Comparison of ENCODE assay signal across 8 cellular contexts in genomic region chr11:34438529-34439507, GRCh38. TPM values are rescaled to one million over a fixed set of nuclear protein-coding genes. Genes with fewer than 3 reads are reported as not detected.
DNase-seq lines count a peak whose midpoint lies in the region; ATAC-seq and TF ChIP-seq lines count a peak whose summit lies in the region.

CAT (plus strand) TSS chr11:34438934; CDS start chr11:34439014, 80 bp downstream.

- DNase-seq in DND-41 (peak; percentile 98), GM23248 (peak; percentile 99), Kasumi-1 (lab: John Stamatoyannopoulos, UW) (peak; percentile 96 to 98), RPMI8226 (peak; percentile 93), fibroblast of gingiva (ENCODE audit: low read depth) (peak; percentile 98), nephron progenitor cell (peak; percentile 84)
- peak; percentile 97 for DNase-seq in activated T-helper 1 cell treated with anti-CD3 and anti-CD28 coated beads, Interleukin-12 subunit alpha, Interleukin-12 subunit beta, Interleukin-2, Interleukin-4 antibody, amounts not matched to agents 30 ng/mL and 10 ng/mL and 1 ng/mL, durations not matched to agents 14 hours and 24 hours and 36 hours (ENCODE audit: low spot score)

- peaks cover 25% of the 10 kb centered on the region for H3K79me2 ChIP-seq in DND-41 (ENCODE audit: insufficient read depth, low read length)
- H3K79me2 ChIP-seq in GM23248 (ENCODE audit: insufficient read depth), result peaks cover 54% of the 10 kb centered on the region

- H3K9ac ChIP-seq in DND-41 (ENCODE audit: low read depth, low read length) (peak within 1 kb of the TSS; percentile 66), GM23248 (peak within 1 kb of the TSS; percentile 87), stomach smooth muscle (ENCODE audit: low read length in 2 of 2) (peak within 1 kb of the TSS; percentile 83 to 85)

- H3K4me2 ChIP-seq in DND-41 (ENCODE audit: insufficient read depth, low read length) (peak within 1 kb of the TSS; percentile 91), GM23248 (ENCODE audit: unreplicated experiment) (peak within 1 kb of the TSS; percentile 91)

- H3K4me1 ChIP-seq in DND-41 (ENCODE audit: insufficient read depth, low read length) (peaks cover 27% of the 10 kb centered on the region), GM23248 (ENCODE audit: insufficient read depth) (peaks cover 15% of the 10 kb centered on the region; the same call in 1 of the 2 replicates), stomach smooth muscle (ENCODE audit: control insufficient read depth, insufficient read depth, low read length) (peaks cover 11% of the 10 kb centered on the region)

- H4K20me1 ChIP-seq in DND-41 (ENCODE audit: insufficient read depth, low read length) (no peaks in the 10 kb centered on the region), GM23248 (ENCODE audit: insufficient read depth) (no peaks in the 10 kb centered on the region)

- H3K36me3 ChIP-seq in DND-41 (ENCODE audit: insufficient read depth, low read length), result no peaks in the 10 kb centered on the region
- H3K36me3 ChIP-seq in GM23248 (ENCODE audit: low read depth), result no peaks in the 10 kb centered on the region
- no peaks in the 10 kb centered on the region for H3K36me3 ChIP-seq in stomach smooth muscle (ENCODE audit: control insufficient read depth in 2 of 2, insufficient read depth in 2 of 2, low read length in 2 of 2)

- no peaks in the 10 kb centered on the region for H3K9me3 ChIP-seq in DND-41 (ENCODE audit: insufficient read depth, low read length, severe bottlenecking)
- no peaks in the 10 kb centered on the region for H3K9me3 ChIP-seq in GM23248 (ENCODE audit: low read depth)
- no peaks in the 10 kb centered on the region for H3K9me3 ChIP-seq in stomach smooth muscle (ENCODE audit: control insufficient read depth in 2 of 2, low read length in 2 of 2)

- ATAC-seq in DND-41 (ENCODE audit: insufficient read depth, low read depth), result peak; percentile 96

- peaks cover 3% of the 10 kb centered on the region for H3K36me3 Mint-ChIP-seq in activated T-helper 1 cell treated with anti-CD3 and anti-CD28 coated beads, Interleukin-12 subunit alpha, Interleukin-12 subunit beta, Interleukin-2, Interleukin-4 antibody, amounts not matched to agents 30 ng/mL and 10 ng/mL and 1 ng/mL, durations not matched to agents 14 hours and 24 hours and 36 hours (ENCODE audit: low read depth)
- H3K36me3 Mint-ChIP-seq in nephron progenitor cell (ENCODE audit: low read depth), result no peaks in the 10 kb centered on the region

- H3K4me1 Mint-ChIP-seq in activated T-helper 1 cell treated with anti-CD3 and anti-CD28 coated beads, Interleukin-12 subunit alpha, Interleukin-12 subunit beta, Interleukin-2, Interleukin-4 antibody, amounts not matched to agents 30 ng/mL and 10 ng/mL and 1 ng/mL, durations not matched to agents 14 hours and 24 hours and 36 hours (ENCODE audit: low read depth), result peaks cover 26% of the 10 kb centered on the region
- H3K4me1 Mint-ChIP-seq in nephron progenitor cell, result peaks cover 9% of the 10 kb centered on the region

- TF ChIP-seq CTCF in DND-41 (IDR thresholded peaks at IDR 0.05; ENCODE audit: borderline replicate concordance, extremely low read depth, low read length, poor library complexity, severe bottlenecking) (no peak), nephron progenitor cell (IDR thresholded peaks at IDR 0.05) (no peak)

- peak within 1 kb of the TSS; percentile 92 for H3K27ac Mint-ChIP-seq in activated T-helper 1 cell treated with anti-CD3 and anti-CD28 coated beads, Interleukin-12 subunit alpha, Interleukin-12 subunit beta, Interleukin-2, Interleukin-4 antibody, amounts not matched to agents 30 ng/mL and 10 ng/mL and 1 ng/mL, durations not matched to agents 14 hours and 24 hours and 36 hours
- H3K27ac Mint-ChIP-seq in nephron progenitor cell, result no peak within 1 kb of the TSS

- H3K9me2 ChIP-seq in GM23248 (ENCODE audit: insufficient read depth), result no peaks in the 10 kb centered on the region; the same call in 1 of the 2 replicates

- no peaks in the 10 kb centered on the region for H3K27me3 Mint-ChIP-seq in activated T-helper 1 cell treated with anti-CD3 and anti-CD28 coated beads, Interleukin-12 subunit alpha, Interleukin-12 subunit beta, Interleukin-2, Interleukin-4 antibody, amounts not matched to agents 30 ng/mL and 10 ng/mL and 1 ng/mL, durations not matched to agents 14 hours and 24 hours and 36 hours (ENCODE audit: insufficient read depth)
- H3K27me3 Mint-ChIP-seq in nephron progenitor cell (ENCODE audit: low read depth, poor library complexity), result peaks cover 8% of the 10 kb centered on the region

- no peaks in the 10 kb centered on the region for H3F3A ChIP-seq in GM23248 (ENCODE audit: insufficient read depth)

- H3K27ac ChIP-seq in DND-41 (ENCODE audit: low read length) (peak within 1 kb of the TSS; percentile 84), GM23248 (peak within 1 kb of the TSS; percentile 67), stomach smooth muscle (ENCODE audit: low read length) (peak within 1 kb of the TSS; percentile 94)

- peak within 1 kb of the TSS; percentile 46 to 77 for H3K4me3 ChIP-seq in DND-41 (ENCODE audit: low read depth in 1 of 2, low read length in 2 of 2)
- H3K4me3 ChIP-seq in GM23248, result peak within 1 kb of the TSS; percentile 81
- H3K4me3 ChIP-seq in stomach smooth muscle (ENCODE audit: low read length in 2 of 2), result peak within 1 kb of the TSS; percentile 71 to 94

- 1 to 2% methylated on average over 50 to 55 of the region's 62 CpGs for WGBS in GM23248 (ENCODE audit: low coverage in 1 of 2, low lambda C conversion rate in 2 of 2, missing lambda C conversion rate in 2 of 2), 2 experiments

- H3K27me3 ChIP-seq in DND-41 (ENCODE audit: insufficient read depth, low read length, poor library complexity), result no peaks in the 10 kb centered on the region
- H3K27me3 ChIP-seq in GM23248 (replicated peaks; ENCODE audit: insufficient read depth), result no peaks in the 10 kb centered on the region
- no peaks in the 10 kb centered on the region for H3K27me3 ChIP-seq in stomach smooth muscle (ENCODE audit: control insufficient read depth in 1 of 2, insufficient read depth in 2 of 2, low read length in 2 of 2)

- no peaks in the 10 kb centered on the region for H3K9me3 Mint-ChIP-seq in activated T-helper 1 cell treated with anti-CD3 and anti-CD28 coated beads, Interleukin-12 subunit alpha, Interleukin-12 subunit beta, Interleukin-2, Interleukin-4 antibody, amounts not matched to agents 30 ng/mL and 10 ng/mL and 1 ng/mL, durations not matched to agents 14 hours and 24 hours and 36 hours
- H3K9me3 Mint-ChIP-seq in nephron progenitor cell, result peaks cover 10% of the 10 kb centered on the region

- peak within 1 kb of the TSS; percentile 89 for H2AFZ ChIP-seq in DND-41 (ENCODE audit: low read depth, low read length)
- peak within 1 kb of the TSS; percentile 92 for H2AFZ ChIP-seq in GM23248

- intact Hi-C loops in activated T-helper 1 cell treated with anti-CD3 and anti-CD28 coated beads, Interleukin-12 subunit alpha, Interleukin-12 subunit beta, Interleukin-2, Interleukin-4 antibody, amounts not matched to agents 30 ng/mL and 10 ng/mL and 1 ng/mL, durations not matched to agents 14 hours and 24 hours and 36 hours (cut with micrococcal nuclease), result loop anchor here (1.0 to 10.0 kb wide), 15 partner anchors 30 to 1544 kb away; partner anchors contain the start of genes ABTB2, APIP, C11orf91 and CAPRIN1

- H3K4me3 Mint-ChIP-seq in activated T-helper 1 cell treated with anti-CD3 and anti-CD28 coated beads, Interleukin-12 subunit alpha, Interleukin-12 subunit beta, Interleukin-2, Interleukin-4 antibody, amounts not matched to agents 30 ng/mL and 10 ng/mL and 1 ng/mL, durations not matched to agents 14 hours and 24 hours and 36 hours, result peak within 1 kb of the TSS; percentile 93
- H3K4me3 Mint-ChIP-seq in nephron progenitor cell, result peak within 1 kb of the TSS; percentile 88

- in situ Hi-C loops in GM23248 (cut with MboI), result no loop called here

RNA-seq across cellular contexts. Expression of gene CAT, which starts in this region (rescaled TPM):
- 49.4 and 57.0 TPM in 2 replicates for total RNA-seq in GM23248 (2014; rRNA removed; shearing (Covaris generic))
- 52.5 and 54.5 TPM in 2 replicates for polyA plus RNA-seq in GM23248 (2016; fragmentation: Nextera tagmentation; extraction: Ambion mirVana)
- total RNA-seq in activated T-helper 1 cell treated with anti-CD3 and anti-CD28 coated beads, Interleukin-12 subunit alpha, Interleukin-12 subunit beta, Interleukin-2, Interleukin-4 antibody, amounts not matched to agents 30 ng/mL and 10 ng/mL and 1 ng/mL, durations not matched to agents 14 hours and 24 hours and 36 hours, result 19.1 and 19.9 TPM in 2 replicates

Comparison
In these comparisons a context has a peak if more than half of its experiments do, and no peak if none do; other contexts are left out.
1. Peak in every context shown above with its lines: DNase-seq, ATAC-seq, H3K4me3 ChIP-seq and H3K27ac ChIP-seq.